10 cellular contexts compared by ENCODE assay signal in genomic region chr7:130037703-130038102, GRCh38. TPM values are rescaled to one million over a fixed set of nuclear protein-coding genes. Genes with fewer than 3 reads are reported as not detected.
DNase-seq lines count a peak whose midpoint lies in the region; ATAC-seq and TF ChIP-seq lines count a peak whose summit lies in the region.
"Had no signal": no experiment of that assay in that cellular context is flagged by ENCODE, and none has a peak within 500 bp of the region (broad histone marks: within the 10 kb centered on the region; RNA-seq: fewer than 3 reads in every experiment).

No MANE protein-coding gene starts in this region.

- no peaks in the 10 kb centered on the region for H4K20me1 ChIP-seq in osteoblast (ENCODE audit: insufficient read depth, low read length)

- no peak for ATAC-seq in GM19324 (IDR thresholded peaks at IDR 0.05; ENCODE audit: low FRiP score, unreplicated experiment)
- ATAC-seq: stimulated activated effector memory CD8-positive, alpha-beta T cell treated with anti-CD3 and anti-CD28 coated beads, Interleukin-12 subunit alpha, Interleukin-12 subunit beta, amount 100 ng/mL, for 72 hours had no signal

- no peak overlapping the region for H3K4me3 ChIP-seq in choroid plexus epithelial cell (ENCODE audit: low read depth, low read length)
- H3K4me3 ChIP-seq in osteoblast (ENCODE audit: insufficient read depth, low read length): no peak overlapping the region

- H2AFZ ChIP-seq in osteoblast (ENCODE audit: low read length): no peak overlapping the region

- no peak overlapping the region for H3K4me2 ChIP-seq in osteoblast (ENCODE audit: insufficient read depth, low read length)

- DNase-seq in DMS53 (lab: John Stamatoyannopoulos, UW): peak; percentile 40
- no peak for DNase-seq in DMS53 treated with DMSO at 0.1 percent for 48 hours (lab: John Stamatoyannopoulos, UW; ENCODE audit: unreplicated experiment)
- DNase-seq in NCI-H69 (lab: John Stamatoyannopoulos, UW): peak; percentile 17
- DNase-seq in choroid plexus epithelial cell (ENCODE audit: low read depth): peak; percentile 57
- DNase-seq in osteoblast (ENCODE audit: insufficient read length, low spot score, missing footprints): peak; percentile 79
- no peak for DNase-seq in activated CD4-positive, CD25-positive, alpha-beta regulatory T cell treated with anti-CD3 and anti-CD28 coated beads, Interleukin-2, amount 50 U/mL, for 72 hours
- no peak for DNase-seq in mucosa of gallbladder (ENCODE audit: low spot score)
- DNase-seq: NCI-H524 treated with DMSO at 0.1 percent for 48 hours had no signal

- H3K79me2 ChIP-seq in osteoblast (ENCODE audit: insufficient read depth, low read length): no peaks in the 10 kb centered on the region

- TF ChIP-seq CTCF in choroid plexus epithelial cell (conservative IDR thresholded peaks at IDR 0.05; ENCODE audit: low read depth, low read length): peak; percentile 61
- peak; percentile 46 for TF ChIP-seq CTCF in osteoblast (IDR thresholded peaks at IDR 0.05; ENCODE audit: extremely low read depth, low read depth, low read length)

- no peaks in the 10 kb centered on the region for H3K9me3 ChIP-seq in osteoblast (ENCODE audit: low read depth, low read length)

- peaks cover 51% of the 10 kb centered on the region for H3K36me3 ChIP-seq in osteoblast (ENCODE audit: insufficient read depth, low read length)

- H3K27ac ChIP-seq in osteoblast (ENCODE audit: low read depth, low read length): no peak overlapping the region

- no peaks in the 10 kb centered on the region for H3K4me1 ChIP-seq in osteoblast (ENCODE audit: insufficient read depth, low read length)

- no peaks in the 10 kb centered on the region for H3K27me3 ChIP-seq in osteoblast (ENCODE audit: insufficient read depth, low read length)

RNA-seq across cellular contexts. Expression of gene ZC3HC1, which starts 13.5 kb away (rescaled TPM):
- total RNA-seq in osteoblast: 9.7 and 11.6 TPM in 2 replicates
- 11.7 TPM for total RNA-seq in mucosa of gallbladder

RNA-seq across cellular contexts. Expression of gene KLHDC10, which starts 32.6 kb away (rescaled TPM):
- total RNA-seq in osteoblast (31.8 and 32.6 TPM in 2 replicates), mucosa of gallbladder (36.3 TPM)

Comparison
In these comparisons a context has a peak if more than half of its experiments do, and no peak if none do; other contexts are left out.
1. DNase-seq: peak in DMS53 (single experiment), NCI-H69 (single experiment), choroid plexus epithelial cell (single experiment) and osteoblast (single experiment); none in DMS53 treated with DMSO at 0.1 percent for 48 hours (single experiment), activated CD4-positive, CD25-positive, alpha-beta regulatory T cell treated with anti-CD3 and anti-CD28 coated beads, Interleukin-2, amount 50 U/mL, for 72 hours (single experiment) and mucosa of gallbladder (single experiment).